Comparison of ENCODE assay signal across 8 cellular contexts in the genomic region with DNA sequence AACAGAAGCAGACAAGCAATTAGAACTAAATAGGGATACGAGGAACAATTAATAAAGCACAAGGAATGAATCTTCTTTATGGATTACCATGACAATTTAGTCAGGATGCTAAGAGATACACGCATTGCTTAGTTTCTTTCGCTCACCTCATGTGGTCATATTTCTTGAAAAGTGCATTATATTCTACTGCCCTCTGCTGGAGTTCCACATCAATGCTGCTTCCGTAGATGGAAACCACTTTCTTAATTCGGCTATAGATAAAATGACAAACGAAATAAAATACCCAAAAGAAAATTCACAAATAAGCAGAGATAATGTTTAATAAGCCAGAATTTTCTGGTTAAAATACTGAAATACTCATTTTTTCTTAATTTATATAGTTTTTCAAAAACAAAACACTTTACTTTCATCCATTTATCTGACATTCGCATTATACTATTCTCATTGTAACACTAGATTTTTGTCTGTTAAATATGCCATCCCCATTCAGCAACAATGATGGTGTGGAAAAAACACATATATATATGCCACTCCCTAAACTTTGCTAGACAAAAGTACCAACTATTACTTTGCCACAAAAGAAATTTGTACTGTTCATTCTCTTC. TPM values are rescaled to one million over a fixed set of nuclear protein-coding genes. Genes with fewer than 3 reads are reported as not detected.
DNase-seq lines count a peak whose midpoint lies in the region; ATAC-seq and TF ChIP-seq lines count a peak whose summit lies in the region.

No MANE protein-coding gene starts in this region.

- H3K4me1 Mint-ChIP-seq in brain, result no peaks in the 10 kb centered on the region

- H3K4me1 ChIP-seq in left lung, result no peaks in the 10 kb centered on the region

- H3K27me3 ChIP-seq in GM06990 (replicated peaks; ENCODE audit: control insufficient read depth, insufficient read depth, low read length), result no peaks in the 10 kb centered on the region
- H3K27me3 ChIP-seq in left lung, result no peaks in the 10 kb centered on the region

- H3K27ac ChIP-seq in left lung, result no peak overlapping the region

- TF ChIP-seq CTCF in AG09319 (IDR thresholded peaks at IDR 0.05; ENCODE audit: low read depth, low read length), result peak; percentile 71
- peak; percentile 62 for TF ChIP-seq CTCF in GM06990 (IDR thresholded peaks at IDR 0.05; ENCODE audit: insufficient read depth, low read length, poor library complexity, severe bottlenecking)
- peak; percentile 43 to 74 for TF ChIP-seq CTCF in brain (conservative IDR thresholded peaks at IDR 0.05)
- peak; percentile 45 to 49 for TF ChIP-seq CTCF in left lung (IDR thresholded peaks at IDR 0.05)

- no peaks in the 10 kb centered on the region for H3K9me3 ChIP-seq in left lung

- H3K36me3 ChIP-seq in GM06990 (ENCODE audit: control insufficient read depth, insufficient read depth, low read length) (peaks cover 11% of the 10 kb centered on the region), left lung (peaks cover 0 to 99% of the 10 kb centered on the region in 2 donors)

- DNase-seq in AG09319 (ENCODE audit: extremely low read depth, low read depth) (no peak), GM06990 (ENCODE audit: extremely low read depth, insufficient read length) (no peak), NCI-H2227 (lab: John Stamatoyannopoulos, UW; ENCODE audit: unreplicated experiment) (peak; percentile 40), left lung (no peak), NCI-H524 treated with DMSO at 0.1 percent for 48 hours (lab: John Stamatoyannopoulos, UW) (no peak), NCI-H1048 (lab: John Stamatoyannopoulos, UW) (no peak)

- intact Hi-C loops in left lung (cut with DNase I), result no loop called here

- H3K27ac Mint-ChIP-seq in brain, result peak overlapping the region in 2 of 5 experiments; percentile 9 to 24

- H3K27me3 Mint-ChIP-seq in brain, result no peaks in the 10 kb centered on the region

- ATAC-seq in left lung, result peak; percentile 60
- no peak for ATAC-seq in HG03432 (IDR thresholded peaks at IDR 0.05; ENCODE audit: unreplicated experiment)

- peaks cover 69% of the 10 kb centered on the region for H3K36me3 Mint-ChIP-seq in brain

- H3K9me3 Mint-ChIP-seq in brain, result no peaks in the 10 kb centered on the region

- no peak overlapping the region for H3K4me3 Mint-ChIP-seq in brain

- no peak overlapping the region for H3K4me3 ChIP-seq in GM06990 (replicated peaks; ENCODE audit: low read depth, low read length)
- no peak overlapping the region for H3K4me3 ChIP-seq in left lung

RNA-seq across cellular contexts. Expression of a gene that starts 22.0 kb away (rescaled TPM):
- polyA plus RNA-seq in brain (ENCODE audit: insufficient read depth, low read depth, low replicate concordance), result 3.3 TPM
- 1 to 10 TPM; 6.1 to 6.7 TPM for total RNA-seq in left lung
